In the genomic region with DNA sequence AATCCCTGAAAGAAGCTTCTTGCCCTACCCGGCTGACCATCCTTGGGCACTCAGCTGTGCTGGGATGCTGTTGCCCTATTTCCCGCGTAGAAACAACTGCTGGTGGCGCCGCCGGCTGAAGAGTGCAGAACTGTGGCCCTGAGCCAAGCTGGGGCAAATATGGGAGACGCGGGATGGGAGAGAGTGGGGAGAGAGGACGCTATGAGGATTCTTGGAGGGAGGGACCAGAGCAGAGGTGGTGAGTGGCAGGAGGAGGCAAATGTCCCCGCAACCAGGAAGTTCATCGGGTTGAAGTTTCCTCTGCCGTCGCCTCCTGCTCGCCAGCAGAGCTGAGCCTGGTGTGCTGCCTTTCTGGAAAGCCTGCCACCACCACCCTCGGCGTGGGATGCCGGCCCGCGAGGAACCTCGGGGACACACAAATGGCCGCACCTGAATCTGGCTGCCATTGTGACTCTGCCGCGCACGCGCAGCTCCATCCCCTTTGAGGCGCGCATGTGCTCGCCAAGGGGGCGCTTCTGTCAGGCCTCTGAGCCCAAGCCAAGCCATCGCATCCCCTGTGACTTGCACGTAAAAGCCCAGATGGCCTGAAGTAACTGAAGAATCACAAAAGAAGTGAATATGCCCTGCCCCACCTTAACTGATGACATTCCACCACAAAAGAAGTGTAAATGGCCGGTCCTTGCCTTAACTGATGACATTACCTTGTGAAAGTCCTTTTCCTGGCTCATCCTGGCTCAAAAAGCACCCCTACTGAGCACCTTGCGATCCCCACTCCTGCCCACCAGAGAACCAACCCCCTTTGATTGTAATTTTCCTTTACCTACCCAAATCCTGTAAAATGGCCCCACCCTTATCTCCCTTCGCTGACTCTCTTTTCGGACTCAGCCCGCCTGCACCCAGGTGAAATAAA, we compare ENCODE assay signal across 8 cellular contexts. TPM values are rescaled to one million over a fixed set of nuclear protein-coding genes. Genes with fewer than 3 reads are reported as not detected.
DNase-seq lines count a peak whose midpoint lies in the region; ATAC-seq and TF ChIP-seq lines count a peak whose summit lies in the region.
"Not testable (repeated sequence)": the region's sequence is repeated elsewhere in the genome, so short reads cannot be mapped to it uniquely, and the experiment has no call there.
"Had no signal": no experiment of that assay in that cellular context is flagged by ENCODE, and none has a peak within 500 bp of the region (broad histone marks: within the 10 kb centered on the region; RNA-seq: fewer than 3 reads in every experiment).

No MANE protein-coding gene starts in this region.

- TF ChIP-seq POLR2A in body of pancreas (IDR thresholded peaks at IDR 0.05) = peak in 1 of 3 donors; percentile 50

- intact Hi-C loops in body of pancreas (cut with DNase I); Right ventricle myocardium inferior (cut with DNase I): not testable (repeated sequence)

- H3K4me3 ChIP-seq in HUES48 (ENCODE audit: low read depth, low read length) = peak overlapping the region; percentile 49
- peak overlapping the region in 1 of 2 donors; percentile 2 for H3K4me3 ChIP-seq in body of pancreas
- H3K4me3 ChIP-seq in muscle layer of colon (ENCODE audit: low read depth in 1 of 2, low read length in 2 of 2) = peak overlapping the region; percentile 37 to 59

- WGBS in body of pancreas, 2 donors = 45 to 49% methylated on average over 21 to 36 of the region's 36 CpGs

- H3K4me1 ChIP-seq in HUES48 (ENCODE audit: control insufficient read depth, insufficient read depth, low read length) = peaks cover 42% of the 10 kb centered on the region
- not testable (repeated sequence) for H3K4me1 ChIP-seq in body of pancreas; muscle layer of colon (ENCODE audit: insufficient read depth, low read length)

- peaks cover 27% of the 10 kb centered on the region for H3K36me3 ChIP-seq in HUES48 (ENCODE audit: control insufficient read depth, insufficient read depth, low read length)
- H3K36me3 ChIP-seq in body of pancreas (replicated peaks in 1 of 2; ENCODE audit: insufficient read depth in 1 of 2, low read depth in 2 of 2); muscle layer of colon (ENCODE audit: insufficient read depth, low read length): not testable (repeated sequence)

- H3K9me3 ChIP-seq in HUES48 (ENCODE audit: control insufficient read depth, insufficient read depth, low read length); body of pancreas; muscle layer of colon (ENCODE audit: low read length): not testable (repeated sequence)

- H3K27ac ChIP-seq in HUES48 (ENCODE audit: low read depth, low read length) = peak overlapping the region; percentile 98
- H3K27ac ChIP-seq in body of pancreas = peak overlapping the region in 3 of 4 donors; percentile 57 to 73 (median 57)
- not testable (repeated sequence) for H3K27ac ChIP-seq in muscle layer of colon (ENCODE audit: low read depth, low read length)

- H3K9ac ChIP-seq in HUES48 (ENCODE audit: low read depth, low read length) = peak overlapping the region; percentile 92
- H3K9ac ChIP-seq in muscle layer of colon (ENCODE audit: low read length) = not testable (repeated sequence)

- ATAC-seq in GM19035 (IDR thresholded peaks at IDR 0.05; ENCODE audit: unreplicated experiment) (peak; percentile 51), body of pancreas (peak; percentile 79), Right ventricle myocardium inferior (peak; percentile 55)

- not testable (repeated sequence) for H3K27me3 ChIP-seq in HUES48 (ENCODE audit: control insufficient read depth, insufficient read depth, low read length); body of pancreas; muscle layer of colon (ENCODE audit: control insufficient read depth in 1 of 2, insufficient read depth in 2 of 2, low read length in 2 of 2)

- peak; percentile 9 to 10 for DNase-seq in activated CD4-positive, alpha-beta T cell treated with anti-CD3 and anti-CD28 coated beads, Interleukin-2, amount 50 U/mL, for 4 hours
- DNase-seq in body of pancreas = peak; percentile 37 to 71 (median 54)
- peak; percentile 79 for DNase-seq in Right ventricle myocardium inferior (ENCODE audit: missing footprints)
- peak; percentile 31 to 59 for DNase-seq in stimulated activated CD4-positive, alpha-beta T cell treated with anti-CD3 and anti-CD28 coated beads, Interleukin-2, amount 100 ng/mL, for 24 hours

- not testable (repeated sequence) for TF ChIP-seq CTCF in body of pancreas (IDR thresholded peaks at IDR 0.05)

RNA-seq across cellular contexts. Expression of gene ACSM6, which starts 36.9 kb away (rescaled TPM):
- total RNA-seq in body of pancreas (1 to 10 TPM in 1 of 2 donors, under 1 TPM in 1; 0.52 to 9.6 TPM), Right ventricle myocardium inferior (not detected)
- total RNA-seq: activated CD8-positive, alpha-beta memory T cell treated with anti-CD3 and anti-CD28 coated beads for 36 hours had no signal

RNA-seq across cellular contexts. Expression of gene PDLIM1, which starts 59.9 kb away (rescaled TPM):
- total RNA-seq in body of pancreas = 10 to 100 TPM; 41.5 to 66.2 TPM
- total RNA-seq in Right ventricle myocardium inferior = 273 TPM

Comparison
In these comparisons a context has a peak if more than half of its experiments do, and no peak if none do; other contexts are left out.
1. DNase-seq: peak in every context shown above with its lines; median percentile 79 in Right ventricle myocardium inferior; 54 in body of pancreas; 45 in stimulated activated CD4-positive, alpha-beta T cell treated with anti-CD3 and anti-CD28 coated beads, Interleukin-2, amount 100 ng/mL, for 24 hours; 10 in activated CD4-positive, alpha-beta T cell treated with anti-CD3 and anti-CD28 coated beads, Interleukin-2, amount 50 U/mL, for 4 hours.